ENCODE assay signal across 2 cellular contexts in the genomic region with DNA sequence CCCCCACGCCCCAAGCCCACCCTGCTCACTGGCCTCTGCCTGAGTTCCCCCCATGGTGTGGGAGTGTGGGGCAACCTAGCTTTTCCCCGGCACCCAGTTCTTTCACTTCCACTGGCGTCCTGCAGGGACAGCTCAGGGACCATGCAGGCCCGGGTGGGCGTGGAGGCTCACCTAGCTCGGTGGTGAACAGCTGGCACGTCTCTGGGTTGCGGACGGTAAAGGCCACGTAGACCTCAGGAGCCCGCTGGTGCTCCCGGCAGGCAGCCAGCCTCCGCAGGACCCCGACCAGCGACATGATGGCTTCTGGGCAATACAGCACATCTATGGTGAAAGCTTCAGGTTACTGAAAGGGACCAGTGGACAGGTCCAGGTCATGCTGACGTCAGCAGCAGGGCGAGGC. TPM values are rescaled to one million over a fixed set of nuclear protein-coding genes. Genes with fewer than 3 reads are reported as not detected.
"Had no signal": no experiment of that assay in that cellular context is flagged by ENCODE, and none has a peak within 500 bp of the region (broad histone marks: within the 10 kb centered on the region; RNA-seq: fewer than 3 reads in every experiment).

No MANE protein-coding gene starts in this region.

RNA-seq across cellular contexts. Expression of gene C16orf89, which starts 23.2 kb away (rescaled TPM):
- total RNA-seq: GM23248, HFFc6 had no signal
- polyA plus RNA-seq: GM23248 had no signal
